7 cellular contexts compared by ENCODE assay signal in the genomic region with DNA sequence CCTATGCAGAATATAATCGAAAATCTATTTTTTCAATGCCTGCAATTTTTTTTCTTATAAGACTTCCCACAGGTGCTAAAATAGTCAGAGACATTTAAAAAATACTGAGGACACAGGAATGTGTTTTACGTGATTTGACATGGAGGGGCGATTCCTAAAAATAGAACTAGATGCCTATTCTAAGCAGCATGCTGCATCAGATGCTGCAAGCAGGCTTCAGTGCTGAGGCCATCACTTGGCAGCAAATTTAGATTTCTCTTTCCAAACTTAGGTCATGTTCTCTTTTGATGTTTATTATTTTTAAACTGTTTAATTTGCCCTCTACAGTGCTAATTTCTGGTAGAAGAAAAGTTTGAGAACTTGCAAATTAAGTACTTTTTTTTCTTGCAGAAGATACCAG.
"Had no signal": no experiment of that assay in that cellular context is flagged by ENCODE, and none has a peak within 500 bp of the region (broad histone marks: within the 10 kb centered on the region; RNA-seq: fewer than 3 reads in every experiment).

No MANE protein-coding gene starts in this region.

- DNase-seq: H7, HFFc6 had no signal

- H3K36me3 ChIP-seq: HAP-1 had no signal

- FAIRE-seq: HepG2 had no signal

- ATAC-seq: GM23338, HCT116, HepG2 had no signal

- H3K27ac ChIP-seq: HL-60 had no signal

- H3K9me3 ChIP-seq: HAP-1 had no signal

- H3K4me2 ChIP-seq: GM23338 had no signal

- H3K4me3 ChIP-seq: GM23338, HAP-1 had no signal

- H2AFZ ChIP-seq: GM23338 had no signal

- H3K4me1 ChIP-seq: HAP-1 had no signal
